28 cellular contexts compared by ENCODE assay signal in genomic region chr14:98172243-98172778, GRCh38.
DNase-seq lines count a peak whose midpoint lies in the region; ATAC-seq and TF ChIP-seq lines count a peak whose summit lies in the region.
"Had no signal": no experiment of that assay in that cellular context is flagged by ENCODE, and none has a peak within 500 bp of the region (broad histone marks: within the 10 kb centered on the region; RNA-seq: fewer than 3 reads in every experiment).

No MANE protein-coding gene starts in this region.

- intact Hi-C loops in CD4-positive, alpha-beta memory T cell (cut with micrococcal nuclease), result no loop called here

- no peaks in the 10 kb centered on the region for H3K9me3 ChIP-seq in CD4-positive, alpha-beta memory T cell (ENCODE audit: control insufficient read depth in 1 of 2, low read length in 2 of 2)
- H3K9me3 ChIP-seq: breast epithelium, colonic mucosa, esophagus squamous epithelium, gastrocnemius medialis, thyroid gland had no signal

- CTCF ChIA-PET in CD4-positive, alpha-beta memory T cell (lab: Charles Lee; ENCODE audit: partially characterized antibody), result interaction anchor here (0.8 to 1.9 kb wide), 14 partner anchors 10 to 1103 kb away, joined by 3 to 30 read pairs (median 5); no protein-coding TSS in a partner anchor
- CTCF ChIA-PET in activated CD4-positive, alpha-beta memory T cell treated with anti-CD3 and anti-CD28 coated beads, Interleukin-2, amount 10 ng/mL, durations not matched to agents 7 days and 5 days (lab: Charles Lee), result interaction anchor here (1.6 to 2.2 kb wide), 4 partner anchors 10 to 33 kb away, joined by 7 to 15 read pairs (median 8); no protein-coding TSS in a partner anchor

- H3K9me3 Mint-ChIP-seq in T-helper 1 cell treated with Interleukin-12 subunit alpha and Interleukin-12 subunit beta and Interleukin-4 antibody, amounts not matched to agents 30 μg/mL and 1 μg/mL, for 36 hours, result peaks cover 16% of the 10 kb centered on the region
- H3K9me3 Mint-ChIP-seq in CD4-positive, alpha-beta memory T cell, result peaks cover 0 to 6% (median under 1%) of the 10 kb centered on the region in 8 donors
- H3K9me3 Mint-ChIP-seq in activated CD4-positive, alpha-beta memory T cell treated with anti-CD3 and anti-CD28 coated beads, Interleukin-2, amount 10 ng/mL, durations not matched to agents 7 days and 5 days, result peaks cover 6% of the 10 kb centered on the region
- H3K9me3 Mint-ChIP-seq in naive thymus-derived CD8-positive, alpha-beta T cell, result no peaks in the 10 kb centered on the region
- H3K9me3 Mint-ChIP-seq: endodermal cell had no signal

- DNase-seq in T-helper 1 cell (no peak), hypothalamus (lab: John Stamatoyannopoulos, UW) (no peak), GM20000 (ENCODE audit: low spot score) (no peak)
- no peak for DNase-seq in CD4-positive, alpha-beta memory T cell
- DNase-seq in activated CD4-positive, alpha-beta memory T cell treated with anti-CD3 and anti-CD28 coated beads, Interleukin-2, amount 10 ng/mL, durations not matched to agents 7 days and 5 days, result no peak
- no peak for DNase-seq in naive thymus-derived CD8-positive, alpha-beta T cell
- DNase-seq: activated T-cell treated with anti-CD3 and anti-CD28 coated beads, Interleukin-2, amount 50 U/mL, for 1 hour; colonic mucosa; COR-L47; DMS79 treated with DMSO at 0.1 percent for 48 hours; endodermal cell; esophagus squamous epithelium; gastrocnemius medialis; GOT3; Kasumi-1; NCI-H1092 treated with DMSO at 0.1 percent for 48 hours; NCI-H2081; NCI-H82; nucleus accumbens; OCI-M1; small intestine; stimulated activated naive B cell treated with anti-CD40 and anti-IgM and Interleukin-4, amounts not matched to agents 10 μg/mL and 1 μg/mL and 100 μg/mL, for 72 hours; thyroid gland had no signal

- peak overlapping the region; percentile 87 for H3K27ac Mint-ChIP-seq in T-helper 1 cell treated with Interleukin-12 subunit alpha and Interleukin-12 subunit beta and Interleukin-4 antibody, amounts not matched to agents 30 μg/mL and 1 μg/mL, for 36 hours
- H3K27ac Mint-ChIP-seq in CD4-positive, alpha-beta memory T cell, result peak overlapping the region; percentile 87 to 99 (median 94)
- H3K27ac Mint-ChIP-seq in activated CD4-positive, alpha-beta memory T cell treated with anti-CD3 and anti-CD28 coated beads, Interleukin-2, amount 10 ng/mL, durations not matched to agents 7 days and 5 days, result peak overlapping the region; percentile 86
- peak overlapping the region; percentile 90 to 99 (median 97) for H3K27ac Mint-ChIP-seq in naive thymus-derived CD8-positive, alpha-beta T cell
- H3K27ac Mint-ChIP-seq: endodermal cell; stimulated activated naive B cell treated with anti-CD40 and anti-IgM and Interleukin-4, amounts not matched to agents 10 μg/mL and 1 μg/mL and 100 μg/mL, for 72 hours had no signal

- no peaks in the 10 kb centered on the region for H3K27me3 Mint-ChIP-seq in T-helper 1 cell treated with Interleukin-12 subunit alpha and Interleukin-12 subunit beta and Interleukin-4 antibody, amounts not matched to agents 30 μg/mL and 1 μg/mL, for 36 hours (ENCODE audit: low read depth)
- no peaks in the 10 kb centered on the region for H3K27me3 Mint-ChIP-seq in CD4-positive, alpha-beta memory T cell
- H3K27me3 Mint-ChIP-seq in activated CD4-positive, alpha-beta memory T cell treated with anti-CD3 and anti-CD28 coated beads, Interleukin-2, amount 10 ng/mL, durations not matched to agents 7 days and 5 days, result no peaks in the 10 kb centered on the region
- no peaks in the 10 kb centered on the region for H3K27me3 Mint-ChIP-seq in naive thymus-derived CD8-positive, alpha-beta T cell
- H3K27me3 Mint-ChIP-seq: stimulated activated naive B cell treated with anti-CD40 and anti-IgM and Interleukin-4, amounts not matched to agents 10 μg/mL and 1 μg/mL and 100 μg/mL, for 72 hours had no signal

- H3K36me3 ChIP-seq in CD4-positive, alpha-beta memory T cell (ENCODE audit: insufficient read depth, low read length), result no peaks in the 10 kb centered on the region
- H3K36me3 ChIP-seq: breast epithelium, colonic mucosa, esophagus squamous epithelium, gastrocnemius medialis, thyroid gland had no signal

- no peaks in the 10 kb centered on the region for H3K27me3 ChIP-seq in CD4-positive, alpha-beta memory T cell (ENCODE audit: insufficient read depth, low read length)
- H3K27me3 ChIP-seq: breast epithelium, colonic mucosa, esophagus squamous epithelium, thyroid gland had no signal

- POLR2A ChIA-PET in CD4-positive, alpha-beta memory T cell (lab: Charles Lee; ENCODE audit: partially characterized antibody), result interaction anchor here (0.7 to 12.8 kb wide), 21 partner anchors 9 to 1100 kb away, joined by 3 to 475 read pairs (median 7); partner anchors contain the start of gene BCL11B
- POLR2A ChIA-PET in activated CD4-positive, alpha-beta memory T cell treated with anti-CD3 and anti-CD28 coated beads, Interleukin-2, amount 10 ng/mL, durations not matched to agents 7 days and 5 days (lab: Charles Lee), result interaction anchor here (1.3 to 8.8 kb wide), 6 partner anchors 15 to 1100 kb away, joined by 4 to 244 read pairs (median 8); partner anchors contain the start of gene BCL11B
- POLR2A ChIA-PET in naive thymus-derived CD8-positive, alpha-beta T cell (lab: Charles Lee), result interaction anchor here (0.6 to 16.7 kb wide), 22 partner anchors 8 to 1100 kb away, joined by 3 to 361 read pairs (median 6); partner anchors contain the start of gene BCL11B

- H3K4me3 Mint-ChIP-seq in T-helper 1 cell treated with Interleukin-12 subunit alpha and Interleukin-12 subunit beta and Interleukin-4 antibody, amounts not matched to agents 30 μg/mL and 1 μg/mL, for 36 hours, result no peak overlapping the region
- H3K4me3 Mint-ChIP-seq in CD4-positive, alpha-beta memory T cell, result peak overlapping the region; percentile 49 to 87 (median 81)
- H3K4me3 Mint-ChIP-seq in activated CD4-positive, alpha-beta memory T cell treated with anti-CD3 and anti-CD28 coated beads, Interleukin-2, amount 10 ng/mL, durations not matched to agents 7 days and 5 days, result no peak overlapping the region
- H3K4me3 Mint-ChIP-seq in naive thymus-derived CD8-positive, alpha-beta T cell, result peak overlapping the region; percentile 66 to 91 (median 87)
- H3K4me3 Mint-ChIP-seq: endodermal cell; stimulated activated naive B cell treated with anti-CD40 and anti-IgM and Interleukin-4, amounts not matched to agents 10 μg/mL and 1 μg/mL and 100 μg/mL, for 72 hours had no signal

- H3K4me1 ChIP-seq in CD4-positive, alpha-beta memory T cell (ENCODE audit: insufficient read depth, low read length), result peaks cover 100% of the 10 kb centered on the region
- H3K4me1 ChIP-seq: breast epithelium, colonic mucosa, esophagus squamous epithelium, gastrocnemius medialis, thyroid gland had no signal

- peaks cover 14% of the 10 kb centered on the region for H3K36me3 Mint-ChIP-seq in T-helper 1 cell treated with Interleukin-12 subunit alpha and Interleukin-12 subunit beta and Interleukin-4 antibody, amounts not matched to agents 30 μg/mL and 1 μg/mL, for 36 hours (ENCODE audit: low read depth)
- H3K36me3 Mint-ChIP-seq in CD4-positive, alpha-beta memory T cell, result peaks cover 0 to 2% of the 10 kb centered on the region in 2 donors
- H3K36me3 Mint-ChIP-seq in activated CD4-positive, alpha-beta memory T cell treated with anti-CD3 and anti-CD28 coated beads, Interleukin-2, amount 10 ng/mL, durations not matched to agents 7 days and 5 days (ENCODE audit: low read depth), result peaks cover 14% of the 10 kb centered on the region
- peaks cover 0 to 3% (median 0%) of the 10 kb centered on the region in 3 donors for H3K36me3 Mint-ChIP-seq in naive thymus-derived CD8-positive, alpha-beta T cell
- H3K36me3 Mint-ChIP-seq: stimulated activated naive B cell treated with anti-CD40 and anti-IgM and Interleukin-4, amounts not matched to agents 10 μg/mL and 1 μg/mL and 100 μg/mL, for 72 hours had no signal

- peak overlapping the region; percentile 64 for H3K27ac ChIP-seq in CD4-positive, alpha-beta memory T cell (ENCODE audit: low read depth, low read length)
- H3K27ac ChIP-seq: 22Rv1, breast epithelium, colonic mucosa, gastrocnemius medialis, thyroid gland had no signal

- TF ChIP-seq CTCF in GM20000 (IDR thresholded peaks at IDR 0.05; ENCODE audit: extremely low read depth, missing control alignments), result no peak

- peaks cover 80% of the 10 kb centered on the region for H3K4me1 Mint-ChIP-seq in T-helper 1 cell treated with Interleukin-12 subunit alpha and Interleukin-12 subunit beta and Interleukin-4 antibody, amounts not matched to agents 30 μg/mL and 1 μg/mL, for 36 hours (ENCODE audit: low read depth)
- H3K4me1 Mint-ChIP-seq in CD4-positive, alpha-beta memory T cell, result peaks cover 82 to 100% (median 92%) of the 10 kb centered on the region in 4 donors
- H3K4me1 Mint-ChIP-seq in activated CD4-positive, alpha-beta memory T cell treated with anti-CD3 and anti-CD28 coated beads, Interleukin-2, amount 10 ng/mL, durations not matched to agents 7 days and 5 days, result peaks cover 93% of the 10 kb centered on the region
- peaks cover 58 to 100% (median 97%) of the 10 kb centered on the region in 4 donors for H3K4me1 Mint-ChIP-seq in naive thymus-derived CD8-positive, alpha-beta T cell

- H3K4me3 ChIP-seq in CD4-positive, alpha-beta memory T cell (ENCODE audit: low read length in 2 of 2), result peak overlapping the region in 1 of 2 donors; percentile 33
- H3K4me3 ChIP-seq: breast epithelium, colonic mucosa, esophagus squamous epithelium, gastrocnemius medialis, lung, thyroid gland had no signal

- ATAC-seq in naive thymus-derived CD8-positive, alpha-beta T cell, result no peak
- no peak for ATAC-seq in GM21526 (IDR thresholded peaks at IDR 0.05; ENCODE audit: low FRiP score, unreplicated experiment)
- ATAC-seq: gastrocnemius medialis; stimulated activated naive B cell treated with anti-CD40 and anti-IgM and Interleukin-4, amounts not matched to agents 10 μg/mL and 1 μg/mL and 100 μg/mL, for 72 hours had no signal

Comparison
In these comparisons a context has a peak if more than half of its experiments do, and no peak if none do; other contexts are left out.
1. H3K4me3 Mint-ChIP-seq: peak in CD4-positive, alpha-beta memory T cell (8 of 8) and naive thymus-derived CD8-positive, alpha-beta T cell (10 of 10); none in T-helper 1 cell treated with Interleukin-12 subunit alpha and Interleukin-12 subunit beta and Interleukin-4 antibody, amounts not matched to agents 30 μg/mL and 1 μg/mL, for 36 hours (single experiment) and activated CD4-positive, alpha-beta memory T cell treated with anti-CD3 and anti-CD28 coated beads, Interleukin-2, amount 10 ng/mL, durations not matched to agents 7 days and 5 days (single experiment).
2. Peak in every context shown above with its lines, with median percentiles within 50 percentile points of each other: H3K27ac Mint-ChIP-seq.